8 cellular contexts compared by ENCODE assay signal in genomic region chr10:42866115-42866995, GRCh38.
A peak's percentile ranks its signal among the peaks of the same experiment; 100 is the strongest.
DNase-seq lines count a peak whose midpoint lies in the region; ATAC-seq and TF ChIP-seq lines count a peak whose summit lies in the region.

No MANE protein-coding gene starts in this region.

- ATAC-seq in GM23338 (peak; percentile 100), HG02588 (IDR thresholded peaks at IDR 0.05; ENCODE audit: unreplicated experiment) (no peak)
- peak; percentile 63 for ATAC-seq in stimulated activated effector memory CD8-positive, alpha-beta T cell treated with anti-CD3 and anti-CD28 coated beads, Interleukin-12 subunit alpha, Interleukin-12 subunit beta, amount 100 ng/mL, for 72 hours

- H3K27me3 ChIP-seq in GM23338 (ENCODE audit: insufficient read depth) = peaks cover 18% of the 10 kb centered on the region

- peak overlapping the region; percentile 16; the same call in 1 of the 2 replicates for H2AFZ ChIP-seq in GM23338

- TF ChIP-seq CTCF in GM23338 (conservative IDR thresholded peaks at IDR 0.05; ENCODE audit: low read depth in 2 of 2) (peak; percentile 11 to 71; a peak in 2 of 4 replicates), epithelial cell of proximal tubule (conservative IDR thresholded peaks at IDR 0.05; ENCODE audit: low read depth, low read length) (peak; percentile 62), mesothelial cell of epicardium (IDR thresholded peaks at IDR 0.05; ENCODE audit: unreplicated experiment) (peak; percentile 83)

- H3K27ac Mint-ChIP-seq in GM23338 (no peak overlapping the region), mesothelial cell of epicardium (no peak overlapping the region)
- no peak overlapping the region for H3K27ac Mint-ChIP-seq in stimulated activated effector memory CD8-positive, alpha-beta T cell treated with anti-CD3 and anti-CD28 coated beads, Interleukin-12 subunit alpha, Interleukin-12 subunit beta, amount 100 ng/mL, for 72 hours

- H3K4me3 Mint-ChIP-seq in GM23338 (peak overlapping the region; percentile 67), mesothelial cell of epicardium (peak overlapping the region; percentile 40)
- peak overlapping the region; percentile 42 for H3K4me3 Mint-ChIP-seq in stimulated activated effector memory CD8-positive, alpha-beta T cell treated with anti-CD3 and anti-CD28 coated beads, Interleukin-12 subunit alpha, Interleukin-12 subunit beta, amount 100 ng/mL, for 72 hours

- no peak overlapping the region for H3K27ac ChIP-seq in GM23338 (ENCODE audit: low read depth)

- H3K36me3 Mint-ChIP-seq in GM23338 (ENCODE audit: low read depth) (no peaks in the 10 kb centered on the region; the same call in 2 of the 3 replicates), mesothelial cell of epicardium (no peaks in the 10 kb centered on the region)
- no peaks in the 10 kb centered on the region for H3K36me3 Mint-ChIP-seq in stimulated activated effector memory CD8-positive, alpha-beta T cell treated with anti-CD3 and anti-CD28 coated beads, Interleukin-12 subunit alpha, Interleukin-12 subunit beta, amount 100 ng/mL, for 72 hours

- no peaks in the 10 kb centered on the region for H4K20me1 ChIP-seq in GM23338 (replicated peaks; ENCODE audit: insufficient read depth)

- H3K4me1 Mint-ChIP-seq in GM23338 (peaks cover 22% of the 10 kb centered on the region), mesothelial cell of epicardium (no peaks in the 10 kb centered on the region)
- H3K4me1 Mint-ChIP-seq in stimulated activated effector memory CD8-positive, alpha-beta T cell treated with anti-CD3 and anti-CD28 coated beads, Interleukin-12 subunit alpha, Interleukin-12 subunit beta, amount 100 ng/mL, for 72 hours = peaks cover 5% of the 10 kb centered on the region

- peaks cover 4% of the 10 kb centered on the region; the same call in 1 of the 2 replicates for H3K4me1 ChIP-seq in GM23338 (ENCODE audit: insufficient read depth)

- peaks cover 20% of the 10 kb centered on the region for H3K27me3 Mint-ChIP-seq in GM23338 (ENCODE audit: insufficient read depth, low read depth, poor library complexity)
- peaks cover 57% of the 10 kb centered on the region for H3K27me3 Mint-ChIP-seq in mesothelial cell of epicardium (ENCODE audit: low read depth)

- DNase-seq in DMS53 (lab: John Stamatoyannopoulos, UW) = peak; percentile 92
- peak; percentile 85 for DNase-seq in GM23338 (ENCODE audit: low spot score)
- peak; percentile 30 for DNase-seq in NCI-H2196 treated with DMSO at 0.1 percent for 48 hours (lab: John Stamatoyannopoulos, UW; ENCODE audit: unreplicated experiment)
- peak; percentile 1 to 5 for DNase-seq in activated CD8-positive, alpha-beta memory T cell treated with anti-CD3 and anti-CD28 coated beads for 1 hour (ENCODE audit: extremely low read depth in 1 of 2, low read depth in 1 of 2)
- no peak for DNase-seq in epithelial cell of proximal tubule (ENCODE audit: low read depth)
- peak; percentile 68 to 84 for DNase-seq in mesothelial cell of epicardium (ENCODE audit: low spot score in 2 of 2, unreplicated experiment in 2 of 2)
- peak; percentile 22 to 64 for DNase-seq in stimulated activated effector memory CD8-positive, alpha-beta T cell treated with anti-CD3 and anti-CD28 coated beads, Interleukin-12 subunit alpha, Interleukin-12 subunit beta, amount 100 ng/mL, for 72 hours (ENCODE audit: low spot score in 2 of 2)

- H3K4me2 ChIP-seq in GM23338 = peak overlapping the region; percentile 76

- no peaks in the 10 kb centered on the region for H3K36me3 ChIP-seq in GM23338 (ENCODE audit: insufficient read depth)

- no peaks in the 10 kb centered on the region for H3K9me2 ChIP-seq in GM23338 (ENCODE audit: insufficient read depth)

- peaks cover 2% of the 10 kb centered on the region; the same call in 2 of the 3 replicates for H3K9me3 Mint-ChIP-seq in GM23338
- H3K9me3 Mint-ChIP-seq in mesothelial cell of epicardium = no peaks in the 10 kb centered on the region
- no peaks in the 10 kb centered on the region for H3K9me3 Mint-ChIP-seq in stimulated activated effector memory CD8-positive, alpha-beta T cell treated with anti-CD3 and anti-CD28 coated beads, Interleukin-12 subunit alpha, Interleukin-12 subunit beta, amount 100 ng/mL, for 72 hours

- no peaks in the 10 kb centered on the region for H3K79me2 ChIP-seq in GM23338 (replicated peaks; ENCODE audit: insufficient read depth)

- H3K4me3 ChIP-seq in GM23338 (peak overlapping the region; percentile 52), epithelial cell of proximal tubule (ENCODE audit: low read depth, low read length) (peak overlapping the region; percentile 11)

- no peaks in the 10 kb centered on the region for H3F3A ChIP-seq in GM23338 (replicated peaks; ENCODE audit: low read depth)

TF ChIP-seq in GM23338, 12 proteins besides CTCF, POLR2A, EP300 and RAD21:
- TF ChIP-seq EZH2phosphoT487 (IDR thresholded peaks at IDR 0.05; ENCODE audit: unreplicated experiment) (no peak), CREB1 (CRISPR knock-in tag; IDR thresholded peaks at IDR 0.05; ENCODE audit: low read depth) (0 out of 2 replicates have a peak, but pooled peaks have one; percentile 29)
